ENCODE assay signal across 7 cellular contexts in the genomic region with DNA sequence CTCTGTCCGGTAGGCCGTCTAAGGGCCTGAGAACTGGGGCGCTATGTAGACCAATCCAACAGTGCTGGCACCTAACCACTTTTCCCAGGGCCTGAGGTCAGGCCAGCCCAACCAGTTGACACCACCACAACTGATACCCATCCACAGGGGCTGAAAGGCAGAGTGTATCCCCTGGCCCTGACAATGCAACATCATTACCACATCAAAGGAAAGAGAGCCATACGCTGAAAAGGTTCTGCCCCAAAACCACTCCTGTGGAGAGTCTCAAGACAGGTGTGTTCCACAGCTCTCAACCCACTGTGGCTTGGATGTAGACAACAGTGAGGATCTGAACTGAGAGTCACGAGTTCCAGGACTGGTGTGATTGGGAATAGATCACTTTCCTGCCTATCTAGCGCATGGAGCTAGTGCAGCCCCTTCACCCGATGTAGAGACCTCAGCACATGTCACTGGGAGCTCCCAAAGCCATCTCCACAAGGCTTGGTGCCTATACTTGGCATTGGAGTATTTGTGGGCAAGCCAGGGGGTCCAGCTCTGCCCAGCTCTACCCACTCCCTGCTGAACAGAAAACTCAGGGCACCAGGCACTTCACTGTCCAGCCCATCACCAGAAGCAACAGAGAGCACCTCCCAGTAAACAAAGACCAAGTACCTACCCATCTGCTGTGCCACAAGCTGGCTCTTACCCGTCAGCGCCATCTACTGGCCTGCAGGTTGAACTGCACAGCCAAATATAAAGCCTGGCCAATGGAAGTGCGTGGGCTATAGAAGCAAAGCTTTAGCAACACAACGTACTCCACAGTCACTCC.
A peak's percentile ranks its signal among the peaks of the same experiment; 100 is the strongest.
DNase-seq lines count a peak whose midpoint lies in the region; ATAC-seq and TF ChIP-seq lines count a peak whose summit lies in the region.

No MANE protein-coding gene starts in this region.

- DNase-seq in GM12865 (ENCODE audit: low read depth) (peak; percentile 64), NCI-H146 (lab: John Stamatoyannopoulos, UW) (peak; percentile 41), transverse colon (peak; percentile 57)
- DNase-seq in effector memory CD8-positive, alpha-beta T cell = peak; percentile 4 to 54 (median 34)
- DNase-seq in naive thymus-derived CD8-positive, alpha-beta T cell = peak in 7 of 10 donors; percentile 29 to 55 (median 40)

- TF ChIP-seq CTCF in GM12865 (IDR thresholded peaks at IDR 0.05; ENCODE audit: insufficient read depth, low read depth, low read length, missing control alignments) (peak; percentile 84), VCaP (conservative IDR thresholded peaks at IDR 0.05) (peak; percentile 98), transverse colon (IDR thresholded peaks at IDR 0.05) (peak; percentile 71 to 92 (median 86))

- no peaks in the 10 kb centered on the region for H3K27me3 ChIP-seq in transverse colon

- in situ Hi-C loops in transverse colon (cut with MboI; ENCODE audit: low pct_ligation_motif_present in 1 of 4, low pct_unique_long_range_greater_than_20kb in 1 of 4, low sequenced_read_pairs in 3 of 4) = loop anchor here (5.0 to 25.0 kb wide), 3 partner anchors 166 to 171 kb away; no protein-coding TSS in a partner anchor

- intact Hi-C loops in transverse colon (cut with DNase I; ENCODE audit: low total_unique reads) = no loop called here

- no peak for TF ChIP-seq POLR2A in transverse colon (IDR thresholded peaks at IDR 0.05)

- peak; percentile 64 for ATAC-seq in effector memory CD8-positive, alpha-beta T cell (replicated peaks)
- ATAC-seq in naive thymus-derived CD8-positive, alpha-beta T cell = no peak
- ATAC-seq in HG03139 (IDR thresholded peaks at IDR 0.05; ENCODE audit: unreplicated experiment) = no peak

- no peaks in the 10 kb centered on the region for H3K27me3 Mint-ChIP-seq in effector memory CD8-positive, alpha-beta T cell
- H3K27me3 Mint-ChIP-seq in naive thymus-derived CD8-positive, alpha-beta T cell = peaks cover 0 to 2% (median 0%) of the 10 kb centered on the region in 5 donors

- peaks cover 0 to 7% of the 10 kb centered on the region in 2 donors for H3K9me3 ChIP-seq in transverse colon

- POLR2A ChIA-PET in naive thymus-derived CD8-positive, alpha-beta T cell (lab: Charles Lee) = no interaction called here

- H3K36me3 Mint-ChIP-seq in effector memory CD8-positive, alpha-beta T cell (ENCODE audit: insufficient read depth) = no peaks in the 10 kb centered on the region
- no peaks in the 10 kb centered on the region for H3K36me3 Mint-ChIP-seq in naive thymus-derived CD8-positive, alpha-beta T cell

- H3K27ac ChIP-seq in VCaP (no peak overlapping the region), transverse colon (no peak overlapping the region)

- H3K9me3 Mint-ChIP-seq in effector memory CD8-positive, alpha-beta T cell = peaks cover 0 to 7% of the 10 kb centered on the region in 2 donors
- H3K9me3 Mint-ChIP-seq in naive thymus-derived CD8-positive, alpha-beta T cell = peaks cover 0 to 21% (median 3%) of the 10 kb centered on the region in 9 donors

- peaks cover 9 to 24% of the 10 kb centered on the region in 2 donors for H3K4me1 Mint-ChIP-seq in effector memory CD8-positive, alpha-beta T cell (ENCODE audit: low read depth in 2 of 2)
- peaks cover 0 to 21% (median 14%) of the 10 kb centered on the region in 4 donors for H3K4me1 Mint-ChIP-seq in naive thymus-derived CD8-positive, alpha-beta T cell

- 18 to 54% methylated on average over 2 to 11 of the region's 11 CpGs for WGBS in transverse colon (ENCODE audit: low coverage in 1 of 2), 2 donors

- H3K4me1 ChIP-seq in transverse colon = no peaks in the 10 kb centered on the region

- no peaks in the 10 kb centered on the region for H3K36me3 ChIP-seq in transverse colon

- peak overlapping the region; percentile 38 to 78 for H3K27ac Mint-ChIP-seq in effector memory CD8-positive, alpha-beta T cell
- peak overlapping the region in 2 of 10 donors; percentile 46 to 78 for H3K27ac Mint-ChIP-seq in naive thymus-derived CD8-positive, alpha-beta T cell

- no peak for TF ChIP-seq EP300 in transverse colon (IDR thresholded peaks at IDR 0.05; ENCODE audit: low read depth)

- peak overlapping the region in 1 of 2 donors; percentile 38 for H3K4me3 Mint-ChIP-seq in effector memory CD8-positive, alpha-beta T cell
- peak overlapping the region in 1 of 10 donors; percentile 5 for H3K4me3 Mint-ChIP-seq in naive thymus-derived CD8-positive, alpha-beta T cell

- no peak overlapping the region for H3K4me3 ChIP-seq in GM12865 (ENCODE audit: low read depth, low read length)
- no peak overlapping the region for H3K4me3 ChIP-seq in transverse colon
